1 cellular context compared by ENCODE assay signal in genomic region chr3:124451655-124452317, GRCh38.
A peak's percentile ranks its signal among the peaks of the same experiment; 100 is the strongest.
TF ChIP-seq lines count a peak whose summit lies in the region.

No MANE protein-coding gene starts in this region.

TF ChIP-seq in GM12878, 131 proteins besides CTCF, POLR2A, EP300 and RAD21 (continued from another document):
- TF ChIP-seq IKZF1 (conservative IDR thresholded peaks at IDR 0.05) (peak; percentile 39), SPI1 (IDR thresholded peaks at IDR 0.05; ENCODE audit: borderline replicate concordance, insufficient read depth, low read depth, low read length) (peak; percentile 33; the same call in 1 of the 2 replicates), KAT2A (conservative IDR thresholded peaks at IDR 0.05; ENCODE audit: control insufficient read depth, low read depth, low read length) (no peak), RFX5 (IDR thresholded peaks at IDR 0.05; ENCODE audit: low read depth, low read length) (no peak), TCF3 (IDR thresholded peaks at IDR 0.05; ENCODE audit: borderline replicate concordance, insufficient read depth, low read depth, low read length) (no peak), FOXM1 (IDR thresholded peaks at IDR 0.05; ENCODE audit: low read depth, low read length) (no peak), MTA2 (IDR thresholded peaks at IDR 0.05; ENCODE audit: low read depth) (no peak)
- TF ChIP-seq, protein P1, sequence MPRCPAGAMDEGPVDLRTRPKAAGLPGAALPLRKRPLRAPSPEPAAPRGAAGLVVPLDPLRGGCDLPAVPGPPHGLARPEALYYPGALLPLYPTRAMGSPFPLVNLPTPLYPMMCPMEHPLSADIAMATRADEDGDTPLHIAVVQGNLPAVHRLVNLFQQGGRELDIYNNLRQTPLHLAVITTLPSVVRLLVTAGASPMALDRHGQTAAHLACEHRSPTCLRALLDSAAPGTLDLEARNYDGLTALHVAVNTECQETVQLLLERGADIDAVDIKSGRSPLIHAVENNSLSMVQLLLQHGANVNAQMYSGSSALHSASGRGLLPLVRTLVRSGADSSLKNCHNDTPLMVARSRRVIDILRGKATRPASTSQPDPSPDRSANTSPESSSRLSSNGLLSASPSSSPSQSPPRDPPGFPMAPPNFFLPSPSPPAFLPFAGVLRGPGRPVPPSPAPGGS (IDR thresholded peaks at IDR 0.05; ENCODE audit: borderline replicate concordance, insufficient read depth, low read depth, low read length, poor library complexity, severe bottlenecking) = no peak
